8 cellular contexts compared by ENCODE assay signal in genomic region chr13:94595943-94596574, GRCh38. TPM values are rescaled to one million over a fixed set of nuclear protein-coding genes. Genes with fewer than 3 reads are reported as not detected.
DNase-seq lines count a peak whose midpoint lies in the region; ATAC-seq and TF ChIP-seq lines count a peak whose summit lies in the region.

Gene TGDS (minus strand): TSS chr13:94596152. CDS start chr13:94596136, 16 bp downstream.

- H2AFZ ChIP-seq in SU-DHL-6 (ENCODE audit: low read depth, low read length, severe bottlenecking) = peak within 1 kb of the TSS; percentile 75

- no peaks in the 10 kb centered on the region for H3K9me2 ChIP-seq in SU-DHL-6 (replicated peaks; ENCODE audit: insufficient read depth, low read length)

- peak within 1 kb of the TSS; percentile 93 for H3K4me3 ChIP-seq in GM12865 (ENCODE audit: low read depth, low read length)
- peak within 1 kb of the TSS; percentile 93 for H3K4me3 ChIP-seq in SU-DHL-6 (ENCODE audit: insufficient read depth, low read length, poor library complexity, severe bottlenecking)
- peak within 1 kb of the TSS; percentile 83 for H3K4me3 ChIP-seq in thoracic aorta

- peaks cover 34% of the 10 kb centered on the region for H3K4me1 Mint-ChIP-seq in activated naive CD8-positive, alpha-beta T cell treated with anti-CD3 and anti-CD28 coated beads for 36 hours
- peaks cover 26% of the 10 kb centered on the region for H3K4me1 Mint-ChIP-seq in osteocyte (ENCODE audit: unreplicated experiment)

- peak within 1 kb of the TSS; percentile 86 for H3K4me3 Mint-ChIP-seq in activated naive CD8-positive, alpha-beta T cell treated with anti-CD3 and anti-CD28 coated beads for 36 hours
- peak within 1 kb of the TSS; percentile 86 for H3K4me3 Mint-ChIP-seq in osteocyte (ENCODE audit: unreplicated experiment)

- peak within 1 kb of the TSS; percentile 83 for H3K9ac ChIP-seq in SU-DHL-6 (ENCODE audit: low read length)

- peaks cover 32% of the 10 kb centered on the region for H3K79me2 ChIP-seq in SU-DHL-6 (ENCODE audit: insufficient read depth, low read length)

- H3K27ac ChIP-seq in SU-DHL-6 (ENCODE audit: low read depth, low read length) = peak within 1 kb of the TSS; percentile 65
- peak within 1 kb of the TSS; percentile 27 to 58 for H3K27ac ChIP-seq in thoracic aorta

- no peaks in the 10 kb centered on the region for H3K27me3 Mint-ChIP-seq in activated naive CD8-positive, alpha-beta T cell treated with anti-CD3 and anti-CD28 coated beads for 36 hours
- H3K27me3 Mint-ChIP-seq in osteocyte (ENCODE audit: unreplicated experiment) = no peaks in the 10 kb centered on the region

- H3K4me1 ChIP-seq in thoracic aorta (ENCODE audit: control insufficient read depth in 1 of 2, low read depth in 2 of 2) = peaks cover 8 to 17% of the 10 kb centered on the region in 2 donors

- no peaks in the 10 kb centered on the region for H4K20me1 ChIP-seq in SU-DHL-6 (ENCODE audit: low read depth, low read length)

- peaks cover 12% of the 10 kb centered on the region for H3F3A ChIP-seq in SU-DHL-6 (ENCODE audit: insufficient read depth)

- H3K9me3 Mint-ChIP-seq in activated naive CD8-positive, alpha-beta T cell treated with anti-CD3 and anti-CD28 coated beads for 36 hours = peaks cover 5% of the 10 kb centered on the region
- H3K9me3 Mint-ChIP-seq in osteocyte (ENCODE audit: unreplicated experiment) = no peaks in the 10 kb centered on the region

- ATAC-seq in HG02759 (IDR thresholded peaks at IDR 0.05; ENCODE audit: unreplicated experiment) (peak; percentile 98), thoracic aorta (ENCODE audit: insufficient number of reproducible peaks, low FRiP score, low read depth) (peak; percentile 94)

- peak within 1 kb of the TSS; percentile 96 for H3K27ac Mint-ChIP-seq in activated naive CD8-positive, alpha-beta T cell treated with anti-CD3 and anti-CD28 coated beads for 36 hours
- H3K27ac Mint-ChIP-seq in osteocyte (ENCODE audit: unreplicated experiment) = peak within 1 kb of the TSS; percentile 89

- peak within 1 kb of the TSS; percentile 81 for H3K4me2 ChIP-seq in SU-DHL-6 (ENCODE audit: low read depth, low read length, poor library complexity, severe bottlenecking)

- TF ChIP-seq CTCF in GM12865 (IDR thresholded peaks at IDR 0.05; ENCODE audit: insufficient read depth, low read depth, low read length, missing control alignments) (no peak), SU-DHL-6 (IDR thresholded peaks at IDR 0.05; ENCODE audit: insufficient read depth, low read length, poor library complexity, severe bottlenecking) (no peak), osteocyte (IDR thresholded peaks at IDR 0.05) (peak; percentile 28), thoracic aorta (IDR thresholded peaks at IDR 0.05) (no peak)

- H3K36me3 ChIP-seq in SU-DHL-6 (ENCODE audit: low read length) (peaks cover 10% of the 10 kb centered on the region; the same call in 1 of the 2 replicates), thoracic aorta (peaks cover 6% of the 10 kb centered on the region)

- intact Hi-C loops in head of caudate nucleus (cut with DNase I) = no loop called here

- H3K9me3 ChIP-seq in SU-DHL-6 (ENCODE audit: insufficient read depth, low read length) (no peaks in the 10 kb centered on the region; the same call in 1 of the 2 replicates), thoracic aorta (no peaks in the 10 kb centered on the region)

- peaks cover 23% of the 10 kb centered on the region for H3K36me3 Mint-ChIP-seq in activated naive CD8-positive, alpha-beta T cell treated with anti-CD3 and anti-CD28 coated beads for 36 hours
- peaks cover 7% of the 10 kb centered on the region for H3K36me3 Mint-ChIP-seq in osteocyte (ENCODE audit: unreplicated experiment)

- DNase-seq in GM12865 (ENCODE audit: low read depth) (peak; percentile 97), NCI-H1417 (lab: John Stamatoyannopoulos, UW) (peak; percentile 95 to 99 (median 97)), head of caudate nucleus (peak; percentile 79 to 94 (median 86)), osteocyte (ENCODE audit: extremely low spot score, unreplicated experiment) (peak; percentile 94), thoracic aorta (ENCODE audit: low spot score) (peak; percentile 65)
- DNase-seq in activated naive CD8-positive, alpha-beta T cell treated with anti-CD3 and anti-CD28 coated beads for 36 hours = peak; percentile 92

- no peaks in the 10 kb centered on the region for H3K27me3 ChIP-seq in SU-DHL-6 (ENCODE audit: low read length)
- H3K27me3 ChIP-seq in thoracic aorta (replicated peaks; ENCODE audit: insufficient read depth) = no peaks in the 10 kb centered on the region

RNA-seq across cellular contexts. Expression of gene TGDS, which starts in this region (rescaled TPM):
- total RNA-seq in activated naive CD8-positive, alpha-beta T cell treated with anti-CD3 and anti-CD28 coated beads for 36 hours = 10 to 100 TPM; 21.4 to 22.9 TPM
- total RNA-seq in osteocyte (7.2 and 8.2 TPM in 2 replicates), thoracic aorta (10 to 100 TPM; 11.2 to 17.4 TPM)

Comparison
In these comparisons a context has a peak if more than half of its experiments do, and no peak if none do; other contexts are left out.
1. Peak in every context shown above with its lines: DNase-seq, ATAC-seq, H3K4me3 ChIP-seq and H3K27ac ChIP-seq.